32 cellular contexts compared by ENCODE assay signal in genomic region chr14:97158102-97158501, GRCh38.
"Had no signal": no experiment of that assay in that cellular context is flagged by ENCODE, and none has a peak within 500 bp of the region (broad histone marks: within the 10 kb centered on the region; RNA-seq: fewer than 3 reads in every experiment).

No MANE protein-coding gene starts in this region.

- H3K9me3 ChIP-seq: adrenal gland, ascending aorta had no signal

- ATAC-seq: activated naive CD4-positive, alpha-beta T cell treated with anti-CD3 and anti-CD28 coated beads, Interleukin-2, amount 50 U/mL, for 72 hours; activated naive CD8-positive, alpha-beta T cell treated with anti-CD3 and anti-CD28 coated beads, Interleukin-2, amount 50 U/mL, for 24 hours; activated T-cell treated with anti-CD3 and anti-CD28 coated beads, Interleukin-2, amount 50 U/mL, for 4 hours; activated T-cell treated with anti-CD3 and anti-CD28 coated beads, Interleukin-2, amount 50 U/mL, for 72 hours; activated T-helper 17 cell treated with anti-CD3 and anti-CD28 coated beads, Interleukin-2, amount 50 U/mL, for 72 hours; body of pancreas had no signal

- FAIRE-seq: astrocyte, bronchial epithelial cell had no signal

- H3K36me3 ChIP-seq: adrenal gland, ascending aorta, brain microvascular endothelial cell, breast epithelium, cardiac muscle cell had no signal

- H3K27ac ChIP-seq: adrenal gland, ascending aorta, body of pancreas, brain microvascular endothelial cell, breast epithelium, cardiac muscle cell had no signal

- H3K4me1 ChIP-seq: adrenal gland, ascending aorta, body of pancreas, breast epithelium had no signal

- H3K27me3 ChIP-seq: adrenal gland, ascending aorta, body of pancreas, brain microvascular endothelial cell had no signal

- DNase-seq: activated effector memory CD4-positive, alpha-beta T cell treated with anti-CD3 and anti-CD28 coated beads, Interleukin-2, amount 50 U/mL, for 16 hours; activated effector memory CD4-positive, alpha-beta T cell treated with Interleukin-2 at 50 U/mL for 16 hours; activated gamma-delta T cell; activated gamma-delta T cell treated with Interleukin-2 at 50 U/mL for 16 hours; activated naive CD4-positive, alpha-beta T cell; activated naive CD4-positive, alpha-beta T cell treated with anti-CD3 and anti-CD28 coated beads for 36 hours; activated naive CD4-positive, alpha-beta T cell treated with anti-CD3 and anti-CD28 coated beads, Interleukin-2, amount 10 ng/mL, durations not matched to agents 7 days and 5 days; activated naive CD4-positive, alpha-beta T cell treated with anti-CD3 and anti-CD28 coated beads, Interleukin-2, amount 50 U/mL, for 16 hours; activated naive CD4-positive, alpha-beta T cell treated with Interleukin-2 at 50 U/mL for 16 hours; activated naive CD8-positive, alpha-beta T cell treated with anti-CD3 and anti-CD28 coated beads for 36 hours; activated naive CD8-positive, alpha-beta T cell treated with anti-CD3 and anti-CD28 coated beads, Interleukin-2, amount 10 ng/mL, durations not matched to agents 7 days and 5 days; activated naive CD8-positive, alpha-beta T cell treated with anti-CD3 and anti-CD28 coated beads, Interleukin-2, amount 50 U/mL, for 24 hours; activated T-cell treated with anti-CD3 and anti-CD28 coated beads, Interleukin-2, amount 50 U/mL, for 24 hours; activated T-cell treated with anti-CD3 and anti-CD28 coated beads, Interleukin-2, amount 50 U/mL, for 4 hours; activated T-cell treated with anti-CD3 and anti-CD28 coated beads, Interleukin-2, amount 50 U/mL, for 48 hours; activated T-cell treated with anti-CD3 and anti-CD28 coated beads, Interleukin-2, amount 50 U/mL, for 72 hours; adrenal gland; amniotic stem cell; amygdala; anterior cingulate cortex; aorta; body of pancreas; brain microvascular endothelial cell; central memory CD4-positive, alpha-beta T cell; cerebellar nuclear complex had no signal

- H3K4me3 ChIP-seq: adrenal gland, ascending aorta, body of pancreas, breast epithelium, cardiac muscle cell had no signal
